Comparison of ENCODE assay signal across 21 cellular contexts in the genomic region with DNA sequence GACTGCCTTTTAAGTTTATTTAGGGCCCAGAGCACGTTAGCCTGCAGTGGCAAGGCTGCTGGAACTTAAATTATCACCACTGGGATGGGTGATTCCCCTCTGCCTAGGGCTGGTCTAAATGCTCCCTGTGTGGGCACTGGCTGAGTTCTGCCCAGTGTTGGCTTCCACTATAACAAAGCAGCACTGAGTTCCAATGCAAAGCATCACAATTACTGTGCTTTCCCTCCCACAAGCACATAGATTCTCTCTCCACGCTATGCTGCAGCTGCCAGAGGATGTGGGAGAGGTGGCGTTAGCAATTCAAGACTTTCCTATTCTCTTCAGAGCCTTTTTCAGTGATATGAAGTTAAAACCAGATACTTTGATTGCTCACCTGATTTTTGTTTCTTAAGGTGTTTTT.
"Had no signal": no experiment of that assay in that cellular context is flagged by ENCODE, and none has a peak within 500 bp of the region (broad histone marks: within the 10 kb centered on the region; RNA-seq: fewer than 3 reads in every experiment).

No MANE protein-coding gene starts in this region.

- H3K36me3 ChIP-seq: MG63, SJSA1 had no signal

- H3K27ac ChIP-seq: SJSA1, SK-N-MC had no signal

- H3K27me3 Mint-ChIP-seq: IgD-negative memory B cell had no signal

- H3K4me1 ChIP-seq: SJSA1 had no signal

- DNase-seq: KBM-7, MG63, NCI-H1092 treated with DMSO at 0.1 percent for 48 hours, NCI-H1436, NCI-H187, NCI-H2029, NCI-H2081 treated with DMSO at 0.1 percent for 48 hours, NCI-H2171, NCI-H226, NCI-H446, NCI-H510A, NCI-H524 treated with DMSO at 0.1 percent for 48 hours, NCI-H69, NCI-H774, Right ventricle myocardium superior, RPMI8226, SIG-M5 had no signal

- H3K4me3 ChIP-seq: MG63, SJSA1, SK-N-MC had no signal

- H3K4me3 Mint-ChIP-seq: IgD-negative memory B cell had no signal

- H3K9me3 ChIP-seq: SJSA1 had no signal

- H3K27ac Mint-ChIP-seq: IgD-negative memory B cell had no signal

- H3K27me3 ChIP-seq: MG63, SJSA1 had no signal

- H3K4me1 Mint-ChIP-seq: IgD-negative memory B cell had no signal

- ATAC-seq: HepG2 had no signal
